Comparison of ENCODE assay signal across 21 cellular contexts in genomic region chr2:117972466-117973123, GRCh38. TPM values are rescaled to one million over a fixed set of nuclear protein-coding genes. Genes with fewer than 3 reads are reported as not detected.
DNase-seq lines count a peak whose midpoint lies in the region; ATAC-seq and TF ChIP-seq lines count a peak whose summit lies in the region.
"Had no signal": no experiment of that assay in that cellular context is flagged by ENCODE, and none has a peak within 500 bp of the region (broad histone marks: within the 10 kb centered on the region; RNA-seq: fewer than 3 reads in every experiment).

No MANE protein-coding gene starts in this region.

- H3K27me3 Mint-ChIP-seq in chondrocyte (ENCODE audit: low read depth) = no peaks in the 10 kb centered on the region
- peaks cover 3% of the 10 kb centered on the region for H3K27me3 Mint-ChIP-seq in nephron progenitor cell (ENCODE audit: low read depth, poor library complexity)
- no peaks in the 10 kb centered on the region for H3K27me3 Mint-ChIP-seq in H9 (ENCODE audit: low read depth)
- H3K27me3 Mint-ChIP-seq in effector memory CD8-positive, alpha-beta T cell = no peaks in the 10 kb centered on the region
- H3K27me3 Mint-ChIP-seq: dendritic cell treated with granulocyte-macrophage colony-stimulating factor and Interleukin-4, amounts not matched to agents 40 ng/mL and 50 ng/mL, for 4 days; naive thymus-derived CD8-positive, alpha-beta T cell; stimulated activated naive CD8-positive, alpha-beta T cell treated with anti-CD3 and anti-CD28 coated beads, Interleukin-15, Interleukin-2, amounts not matched to agents 100 ng/mL and 50 ng/mL, for 24 hours had no signal

- no peak overlapping the region for H2BK12ac ChIP-seq in H9 (ENCODE audit: insufficient read length, low read depth, low read length)

- no peaks in the 10 kb centered on the region for H3K9me3 ChIP-seq in H9 (ENCODE audit: control insufficient read depth, low read depth, low read length)
- H3K9me3 ChIP-seq: tibial artery had no signal

- no CpG with 5 or more reads among the region's 6 CpGs for WGBS in H9 (ENCODE audit: extremely low coverage, insufficient read length, low lambda C conversion rate)

- H2AFZ ChIP-seq in H9 (ENCODE audit: low read length) = no peak overlapping the region

- no peak overlapping the region for H3K4me2 ChIP-seq in H9 (ENCODE audit: insufficient read depth, insufficient read length, low read length)

- H2AK5ac ChIP-seq in H9 (ENCODE audit: insufficient read length, low read length) = no peak overlapping the region

- H2BK120ac ChIP-seq in H9 (ENCODE audit: low read depth, low read length, poor library complexity, severe bottlenecking) = no peak overlapping the region

- no peak overlapping the region for H3K9ac ChIP-seq in H9 (ENCODE audit: extremely low read depth, insufficient read length, low read length)

- DNase-seq in EH (ENCODE audit: low read depth) = peak; percentile 72
- peak; percentile 54 for DNase-seq in NCI-H226
- DNase-seq in chondrocyte (ENCODE audit: low spot score) = no peak
- DNase-seq in nephron progenitor cell = no peak
- DNase-seq in H9 = no peak
- no peak for DNase-seq in activated CD8-positive, alpha-beta memory T cell treated with anti-CD3 and anti-CD28 coated beads, Interleukin-2, amount 50 U/mL, for 48 hours
- no peak for DNase-seq in effector memory CD8-positive, alpha-beta T cell
- no peak for DNase-seq in SIG-M5 (lab: John Stamatoyannopoulos, UW)
- DNase-seq: activated CD4-positive, alpha-beta T cell treated with anti-CD3 and anti-CD28 coated beads for 1 hour; foreskin keratinocyte; mammary epithelial cell; MM.1S; naive thymus-derived CD8-positive, alpha-beta T cell; NCI-H1436; NCI-H2171; NCI-H69; stimulated activated CD4-positive, alpha-beta T cell treated with anti-CD3 and anti-CD28 coated beads, Interleukin-4, amount 100 ng/mL, for 1 hour; tibial artery had no signal

- H4K8ac ChIP-seq in H9 (replicated peaks; ENCODE audit: insufficient read length, low read depth, low read length) = no peak overlapping the region

- no peak overlapping the region for H3K23ac ChIP-seq in H9 (ENCODE audit: insufficient read length, low read depth, low read length)

- H3K79me2 ChIP-seq in H9 (ENCODE audit: insufficient read depth, low read length) = no peaks in the 10 kb centered on the region

- H2BK15ac ChIP-seq in H9 (ENCODE audit: low read depth, low read length) = no peak overlapping the region

- TF ChIP-seq CTCF in chondrocyte (IDR thresholded peaks at IDR 0.05) (no peak), nephron progenitor cell (IDR thresholded peaks at IDR 0.05) (no peak), H9 (conservative IDR thresholded peaks at IDR 0.05) (no peak)

- no peak overlapping the region for H4K91ac ChIP-seq in H9 (ENCODE audit: insufficient read length, low read depth, low read length)

- H3K27ac ChIP-seq in H9 (ENCODE audit: insufficient read length, low read depth, low read length) = no peak overlapping the region
- H3K27ac ChIP-seq: foreskin keratinocyte, tibial artery had no signal

- no peak overlapping the region for H2BK5ac ChIP-seq in H9 (ENCODE audit: insufficient read length, low read length)

- H3K4me1 Mint-ChIP-seq in chondrocyte (ENCODE audit: low read depth) = peaks cover 17% of the 10 kb centered on the region
- H3K4me1 Mint-ChIP-seq in nephron progenitor cell = no peaks in the 10 kb centered on the region
- H3K4me1 Mint-ChIP-seq in H9 = peaks cover 0 to 3% of the 10 kb centered on the region in 2 experiments; a peak in 2 of 4 replicates
- peaks cover 0 to 4% of the 10 kb centered on the region in 2 donors for H3K4me1 Mint-ChIP-seq in effector memory CD8-positive, alpha-beta T cell (ENCODE audit: low read depth in 2 of 2)

- no peak overlapping the region for H3K18ac ChIP-seq in H9 (ENCODE audit: insufficient read length, low read depth, low read length)

- no peak overlapping the region for H3K56ac ChIP-seq in H9 (ENCODE audit: insufficient read length, low read depth, low read length)

- H3K79me1 ChIP-seq in H9 (ENCODE audit: insufficient read depth, low read depth, low read length, poor library complexity, severe bottlenecking) = no peaks in the 10 kb centered on the region

- no peak for ATAC-seq in effector memory CD8-positive, alpha-beta T cell (replicated peaks)
- ATAC-seq: activated naive CD4-positive, alpha-beta T cell treated with anti-CD3 and anti-CD28 coated beads, Interleukin-2, amount 50 U/mL, for 72 hours; foreskin keratinocyte; naive thymus-derived CD8-positive, alpha-beta T cell had no signal

- H3T11ph ChIP-seq in H9 (ENCODE audit: low read length) = no peak overlapping the region

- H3K27ac Mint-ChIP-seq in chondrocyte (ENCODE audit: unreplicated experiment) (peak overlapping the region; percentile 84), nephron progenitor cell (peak overlapping the region; percentile 5), H9 (no peak overlapping the region)
- H3K27ac Mint-ChIP-seq in effector memory CD8-positive, alpha-beta T cell = peak overlapping the region in 1 of 2 donors; percentile 54
- H3K27ac Mint-ChIP-seq: dendritic cell treated with granulocyte-macrophage colony-stimulating factor and Interleukin-4, amounts not matched to agents 40 ng/mL and 50 ng/mL, for 4 days; stimulated activated naive CD8-positive, alpha-beta T cell treated with anti-CD3 and anti-CD28 coated beads, Interleukin-15, Interleukin-2, amounts not matched to agents 100 ng/mL and 50 ng/mL, for 24 hours had no signal

- H3K9me3 Mint-ChIP-seq in chondrocyte (ENCODE audit: low read depth) = no peaks in the 10 kb centered on the region
- H3K9me3 Mint-ChIP-seq in nephron progenitor cell = no peaks in the 10 kb centered on the region
- no peaks in the 10 kb centered on the region for H3K9me3 Mint-ChIP-seq in H9
- no peaks in the 10 kb centered on the region for H3K9me3 Mint-ChIP-seq in effector memory CD8-positive, alpha-beta T cell
- H3K9me3 Mint-ChIP-seq: activated naive CD4-positive, alpha-beta T cell treated with anti-CD3 and anti-CD28 coated beads, Interleukin-2, amount 50 U/mL, for 72 hours; dendritic cell treated with granulocyte-macrophage colony-stimulating factor and Interleukin-4, amounts not matched to agents 40 ng/mL and 50 ng/mL, for 4 days; naive thymus-derived CD8-positive, alpha-beta T cell; stimulated activated naive CD8-positive, alpha-beta T cell treated with anti-CD3 and anti-CD28 coated beads, Interleukin-15, Interleukin-2, amounts not matched to agents 100 ng/mL and 50 ng/mL, for 24 hours had no signal

- H3K14ac ChIP-seq in H9 (ENCODE audit: insufficient read depth, low read length) = no peak overlapping the region

- no peak overlapping the region for H2BK20ac ChIP-seq in H9 (ENCODE audit: low read depth, low read length, poor library complexity, severe bottlenecking)

- no peak overlapping the region for H3K4ac ChIP-seq in H9 (ENCODE audit: low read depth, low read length)

- no peaks in the 10 kb centered on the region for H3K27me3 ChIP-seq in H9 (ENCODE audit: insufficient read depth, low read length)
- H3K27me3 ChIP-seq: foreskin keratinocyte, tibial artery had no signal

- H3K4me3 Mint-ChIP-seq in chondrocyte (ENCODE audit: unreplicated experiment) (no peak overlapping the region), nephron progenitor cell (no peak overlapping the region), H9 (no peak overlapping the region)
- H3K4me3 Mint-ChIP-seq in effector memory CD8-positive, alpha-beta T cell = no peak overlapping the region
- H3K4me3 Mint-ChIP-seq: dendritic cell treated with granulocyte-macrophage colony-stimulating factor and Interleukin-4, amounts not matched to agents 40 ng/mL and 50 ng/mL, for 4 days; naive thymus-derived CD8-positive, alpha-beta T cell; stimulated activated naive CD8-positive, alpha-beta T cell treated with anti-CD3 and anti-CD28 coated beads, Interleukin-15, Interleukin-2, amounts not matched to agents 100 ng/mL and 50 ng/mL, for 24 hours had no signal

- H3K23me2 ChIP-seq in H9 (ENCODE audit: insufficient read length, low read depth, low read length, poor library complexity, severe bottlenecking) = no peaks in the 10 kb centered on the region

- no peaks in the 10 kb centered on the region for H4K20me1 ChIP-seq in H9 (ENCODE audit: control insufficient read depth, insufficient read depth, insufficient read length)

- H4K5ac ChIP-seq in H9 (ENCODE audit: insufficient read length, low read depth, low read length) = no peak overlapping the region

- H3K36me3 Mint-ChIP-seq in chondrocyte (ENCODE audit: low read depth) = peaks cover 36% of the 10 kb centered on the region
- H3K36me3 Mint-ChIP-seq in nephron progenitor cell (ENCODE audit: low read depth) = peaks cover 48% of the 10 kb centered on the region
- H3K36me3 Mint-ChIP-seq in H9 (ENCODE audit: insufficient read depth in 1 of 3, low read depth in 3 of 3) = peaks cover 3 to 42% (median 21%) of the 10 kb centered on the region in 3 experiments; a peak in 6 of 7 replicates
- peaks cover 59% of the 10 kb centered on the region for H3K36me3 Mint-ChIP-seq in effector memory CD8-positive, alpha-beta T cell (ENCODE audit: insufficient read depth)

- no peaks in the 10 kb centered on the region; the same call in 1 of the 2 replicates for H3K4me1 ChIP-seq in H9 (ENCODE audit: insufficient read depth, low read length)
- H3K4me1 ChIP-seq: foreskin keratinocyte, tibial artery had no signal

RNA-seq across cellular contexts. Expression of gene CCDC93, which starts 41.3 kb away (rescaled TPM):
- 22.0 to 22.8 TPM (median 22.3 TPM) in 3 replicates for total RNA-seq in chondrocyte
- total RNA-seq in H9 (2021) = 16.4 and 16.9 TPM in 2 replicates

Comparison
In these comparisons a context has a peak if more than half of its experiments do, and no peak if none do; other contexts are left out.
1. DNase-seq: peak in EH (single experiment) and NCI-H226 (single experiment); none in chondrocyte (single experiment), nephron progenitor cell (single experiment), H9 (single experiment), activated CD8-positive, alpha-beta memory T cell treated with anti-CD3 and anti-CD28 coated beads, Interleukin-2, amount 50 U/mL, for 48 hours (single experiment), effector memory CD8-positive, alpha-beta T cell (0 of 3) and SIG-M5 (single experiment).
2. H3K27ac Mint-ChIP-seq: peak in chondrocyte (single experiment) and nephron progenitor cell (single experiment); none in H9 (0 of 3).